ENCODE assay signal across 8 cellular contexts in genomic region chrX:283115-283845, GRCh38. TPM values are rescaled to one million over a fixed set of nuclear protein-coding genes. Genes with fewer than 3 reads are reported as not detected.
DNase-seq lines count a peak whose midpoint lies in the region; ATAC-seq and TF ChIP-seq lines count a peak whose summit lies in the region.

No MANE protein-coding gene starts in this region.

- H3K4me1 ChIP-seq in A673 (ENCODE audit: insufficient read depth, low read length, poor library complexity, severe bottlenecking): peaks cover 9% of the 10 kb centered on the region

- CTCF ChIA-PET in A673 (lab: Charles Lee): no interaction called here

- peaks cover 27% of the 10 kb centered on the region for H3K36me3 Mint-ChIP-seq in activated CD4-positive, alpha-beta T cell treated with anti-CD3 and anti-CD28 coated beads, Interleukin-2, amount 10 ng/mL, durations not matched to agents 24 days and 14 days (ENCODE audit: low read depth)
- H3K36me3 Mint-ChIP-seq in effector memory CD8-positive, alpha-beta T cell (ENCODE audit: insufficient read depth): peaks cover 6% of the 10 kb centered on the region

- peak overlapping the region; percentile 99 for H3K27ac Mint-ChIP-seq in activated CD4-positive, alpha-beta T cell treated with anti-CD3 and anti-CD28 coated beads, Interleukin-2, amount 10 ng/mL, durations not matched to agents 24 days and 14 days
- peak overlapping the region; percentile 87 to 92 for H3K27ac Mint-ChIP-seq in effector memory CD8-positive, alpha-beta T cell

- peak overlapping the region; percentile 85 for H3K27ac ChIP-seq in A673 (ENCODE audit: low read depth, low read length, poor library complexity, severe bottlenecking)

- H3K36me3 ChIP-seq in A673 (ENCODE audit: insufficient read depth, low read length, poor library complexity, severe bottlenecking): peaks cover 36% of the 10 kb centered on the region

- peak; percentile 81 for TF ChIP-seq POLR2A in GM19193 (IDR thresholded peaks at IDR 0.05; ENCODE audit: extremely low read depth, insufficient read depth, insufficient read length)

- H3K4me1 Mint-ChIP-seq in activated CD4-positive, alpha-beta T cell treated with anti-CD3 and anti-CD28 coated beads, Interleukin-2, amount 10 ng/mL, durations not matched to agents 24 days and 14 days: peaks cover 23% of the 10 kb centered on the region
- H3K4me1 Mint-ChIP-seq in effector memory CD8-positive, alpha-beta T cell (ENCODE audit: low read depth in 2 of 2): peaks cover 8 to 25% of the 10 kb centered on the region in 2 donors

- H3K9me3 Mint-ChIP-seq in activated CD4-positive, alpha-beta T cell treated with anti-CD3 and anti-CD28 coated beads, Interleukin-2, amount 10 ng/mL, durations not matched to agents 24 days and 14 days: no peaks in the 10 kb centered on the region
- no peaks in the 10 kb centered on the region for H3K9me3 Mint-ChIP-seq in effector memory CD8-positive, alpha-beta T cell

- peak; percentile 98 for ATAC-seq in HG03439 (IDR thresholded peaks at IDR 0.05; ENCODE audit: unreplicated experiment)
- ATAC-seq in effector memory CD8-positive, alpha-beta T cell (replicated peaks): peak; percentile 99

- H3K4me3 ChIP-seq in A673 (ENCODE audit: low read depth, low read length, poor library complexity, severe bottlenecking): peak overlapping the region; percentile 48

- DNase-seq in A673 (ENCODE audit: low spot score) (peak; percentile 97), middle frontal gyrus (ENCODE audit: extremely low spot score, low spot score) (peak; percentile 80), HUDEP-2 (lab: John Stamatoyannopoulos, UW; ENCODE audit: unreplicated experiment in 76 of 76) (no peak)
- peak; percentile 97 for DNase-seq in activated CD4-positive, alpha-beta T cell treated with anti-CD3 and anti-CD28 coated beads, Interleukin-2, amount 10 ng/mL, durations not matched to agents 24 days and 14 days
- peak; percentile 82 to 91 (median 86) for DNase-seq in effector memory CD8-positive, alpha-beta T cell
- peak; percentile 85 to 87 for DNase-seq in stimulated activated CD8-positive, alpha-beta memory T cell treated with anti-CD3 and anti-CD28 coated beads, Interleukin-2, amount 100 ng/mL, for 48 hours (ENCODE audit: low read depth in 2 of 2)

- peak overlapping the region; percentile 97 for H3K4me3 Mint-ChIP-seq in activated CD4-positive, alpha-beta T cell treated with anti-CD3 and anti-CD28 coated beads, Interleukin-2, amount 10 ng/mL, durations not matched to agents 24 days and 14 days
- H3K4me3 Mint-ChIP-seq in effector memory CD8-positive, alpha-beta T cell: peak overlapping the region; percentile 92 to 97

- POLR2A ChIA-PET in A673 (lab: Charles Lee; ENCODE audit: low non-redundant PET): no interaction called here

- no peaks in the 10 kb centered on the region for H3K27me3 ChIP-seq in A673 (replicated peaks; ENCODE audit: insufficient read depth, low read depth, low read length, poor library complexity)

- no peaks in the 10 kb centered on the region for H3K9me3 ChIP-seq in A673 (ENCODE audit: low read depth, low read length, poor library complexity, severe bottlenecking)

- no peak for TF ChIP-seq CTCF in A673 (conservative IDR thresholded peaks at IDR 0.05; ENCODE audit: low read depth, low read length)

- H3K27me3 Mint-ChIP-seq in activated CD4-positive, alpha-beta T cell treated with anti-CD3 and anti-CD28 coated beads, Interleukin-2, amount 10 ng/mL, durations not matched to agents 24 days and 14 days: no peaks in the 10 kb centered on the region
- no peaks in the 10 kb centered on the region for H3K27me3 Mint-ChIP-seq in effector memory CD8-positive, alpha-beta T cell

- intact Hi-C loops in A673 (cut with micrococcal nuclease; ENCODE audit: unreplicated experiment): loop anchor here (1.0 kb wide), 1 partner anchor 35 kb away; the partner anchor contains the start of gene GTPBP6
- intact Hi-C loops in activated CD4-positive, alpha-beta T cell treated with anti-CD3 and anti-CD28 coated beads, Interleukin-2, amount 10 ng/mL, durations not matched to agents 24 days and 14 days (cut with micrococcal nuclease): loop anchor here (1.0 to 2.0 kb wide), 2 partner anchors 35 to 104 kb away; partner anchors contain the start of genes GTPBP6 and PPP2R3B

- no TSS peak for BruUV-seq in A673 (replicated peaks; lab: Mats Ljungman, UMichigan)

RNA-seq across cellular contexts. Expression of gene PLCXD1, which starts 2.1 kb away (rescaled TPM):
- 60.9 and 72.7 TPM in 2 replicates for total RNA-seq in A673 (2021)
- total RNA-seq in activated CD4-positive, alpha-beta T cell treated with anti-CD3 and anti-CD28 coated beads, Interleukin-2, amount 10 ng/mL, durations not matched to agents 24 days and 14 days: 66.0 and 68.7 TPM in 2 replicates

RNA-seq across cellular contexts. Expression of gene GTPBP6, which starts 35.3 kb away (rescaled TPM):
- total RNA-seq in A673 (2021): 82.3 and 85.1 TPM in 2 replicates
- total RNA-seq in activated CD4-positive, alpha-beta T cell treated with anti-CD3 and anti-CD28 coated beads, Interleukin-2, amount 10 ng/mL, durations not matched to agents 24 days and 14 days: 66.3 and 70.5 TPM in 2 replicates

Comparison
In these comparisons a context has a peak if more than half of its experiments do, and no peak if none do; other contexts are left out.
1. DNase-seq: peak in A673 (single experiment), activated CD4-positive, alpha-beta T cell treated with anti-CD3 and anti-CD28 coated beads, Interleukin-2, amount 10 ng/mL, durations not matched to agents 24 days and 14 days (single experiment), effector memory CD8-positive, alpha-beta T cell (3 of 3), middle frontal gyrus (single experiment) and stimulated activated CD8-positive, alpha-beta memory T cell treated with anti-CD3 and anti-CD28 coated beads, Interleukin-2, amount 100 ng/mL, for 48 hours (2 of 2); none in HUDEP-2 (0 of 76).